Comparison of ENCODE assay signal across 14 cellular contexts in genomic region chr7:134933460-134934068, GRCh38. TPM values are rescaled to one million over a fixed set of nuclear protein-coding genes. Genes with fewer than 3 reads are reported as not detected.
DNase-seq lines count a peak whose midpoint lies in the region; ATAC-seq and TF ChIP-seq lines count a peak whose summit lies in the region.
"Had no signal": no experiment of that assay in that cellular context is flagged by ENCODE, and none has a peak within 500 bp of the region (broad histone marks: within the 10 kb centered on the region; RNA-seq: fewer than 3 reads in every experiment).

No MANE protein-coding gene starts in this region.

- no peaks in the 10 kb centered on the region for H4K20me1 ChIP-seq in OCI-LY1 (ENCODE audit: insufficient read depth, low read length)

- H3K4me1 ChIP-seq in OCI-LY1 (ENCODE audit: insufficient read depth, low read length, severe bottlenecking) (peaks cover 13% of the 10 kb centered on the region), esophagus (ENCODE audit: control insufficient read depth in 2 of 2, insufficient read depth in 2 of 2, low read length in 1 of 2) (no peaks in the 10 kb centered on the region)
- H3K4me1 ChIP-seq: body of pancreas had no signal

- H3K4me1 Mint-ChIP-seq in activated CD8-positive, alpha-beta memory T cell treated with anti-CD3 and anti-CD28 coated beads, Interleukin-2, amount 10 ng/mL, durations not matched to agents 7 days and 5 days: peaks cover 12% of the 10 kb centered on the region
- peaks cover 12% of the 10 kb centered on the region for H3K4me1 Mint-ChIP-seq in stimulated activated naive CD8-positive, alpha-beta T cell treated with anti-CD3 and anti-CD28 coated beads, Interleukin-15, amount 100 ng/mL, for 72 hours
- H3K4me1 Mint-ChIP-seq in glutamatergic neuron (ENCODE audit: low read depth, unreplicated experiment): peaks cover 7% of the 10 kb centered on the region

- H3K36me3 Mint-ChIP-seq in activated CD8-positive, alpha-beta memory T cell treated with anti-CD3 and anti-CD28 coated beads, Interleukin-2, amount 10 ng/mL, durations not matched to agents 7 days and 5 days: no peaks in the 10 kb centered on the region
- H3K36me3 Mint-ChIP-seq in glutamatergic neuron (ENCODE audit: unreplicated experiment): peaks cover 6% of the 10 kb centered on the region

- H3K4me3 ChIP-seq in OCI-LY1 (ENCODE audit: low read depth, low read length, poor library complexity, severe bottlenecking): peak overlapping the region; percentile 13
- no peak overlapping the region for H3K4me3 ChIP-seq in esophagus (ENCODE audit: low read depth in 1 of 2, low read length in 2 of 2)
- H3K4me3 ChIP-seq: body of pancreas, pancreas had no signal

- H3K4me3 Mint-ChIP-seq in activated CD8-positive, alpha-beta memory T cell treated with anti-CD3 and anti-CD28 coated beads, Interleukin-2, amount 10 ng/mL, durations not matched to agents 7 days and 5 days: peak overlapping the region; percentile 42
- H3K4me3 Mint-ChIP-seq in stimulated activated naive CD8-positive, alpha-beta T cell treated with anti-CD3 and anti-CD28 coated beads, Interleukin-15, amount 100 ng/mL, for 72 hours: peak overlapping the region; percentile 11 to 27
- no peak overlapping the region for H3K4me3 Mint-ChIP-seq in glutamatergic neuron (ENCODE audit: unreplicated experiment)

- H3F3A ChIP-seq in OCI-LY1 (ENCODE audit: insufficient read depth, low read length): no peaks in the 10 kb centered on the region

- H3K9ac ChIP-seq in OCI-LY1 (ENCODE audit: low read length): no peak overlapping the region

- H3K36me3 ChIP-seq in OCI-LY1 (ENCODE audit: insufficient read depth, low read length) (no peaks in the 10 kb centered on the region), esophagus (ENCODE audit: control insufficient read depth in 2 of 2, insufficient read depth in 2 of 2, low read length in 1 of 2) (peaks cover 0 to 5% of the 10 kb centered on the region in 2 donors)
- H3K36me3 ChIP-seq: pancreas had no signal

- H3K9me3 ChIP-seq in OCI-LY1 (ENCODE audit: low read length) (no peaks in the 10 kb centered on the region), esophagus (ENCODE audit: control insufficient read depth in 2 of 2, insufficient read depth in 1 of 2, low read depth in 1 of 2, low read length in 1 of 2) (no peaks in the 10 kb centered on the region)
- H3K9me3 ChIP-seq: body of pancreas, pancreas had no signal

- no peaks in the 10 kb centered on the region for H3K9me2 ChIP-seq in OCI-LY1 (ENCODE audit: low read depth, low read length)

- CTCF ChIA-PET in activated CD8-positive, alpha-beta memory T cell treated with anti-CD3 and anti-CD28 coated beads, Interleukin-2, amount 10 ng/mL, durations not matched to agents 7 days and 5 days (lab: Charles Lee): no interaction called here

- H3K4me2 ChIP-seq in OCI-LY1 (ENCODE audit: low read length): peak overlapping the region; percentile 46

- no peaks in the 10 kb centered on the region for H3K79me2 ChIP-seq in OCI-LY1 (ENCODE audit: insufficient read depth, low read length)

- TF ChIP-seq CTCF in OCI-LY1 (IDR thresholded peaks at IDR 0.05; ENCODE audit: low read length): no peak
- no peak for TF ChIP-seq CTCF in glutamatergic neuron (IDR thresholded peaks at IDR 0.05; ENCODE audit: partially characterized antibody, unreplicated experiment)

- H3K27ac Mint-ChIP-seq in activated CD8-positive, alpha-beta memory T cell treated with anti-CD3 and anti-CD28 coated beads, Interleukin-2, amount 10 ng/mL, durations not matched to agents 7 days and 5 days: no peak overlapping the region
- H3K27ac Mint-ChIP-seq in stimulated activated naive CD8-positive, alpha-beta T cell treated with anti-CD3 and anti-CD28 coated beads, Interleukin-15, amount 100 ng/mL, for 72 hours: peak overlapping the region in 1 of 2 donors; percentile 29
- no peak overlapping the region for H3K27ac Mint-ChIP-seq in glutamatergic neuron (ENCODE audit: unreplicated experiment)

- H3K27me3 ChIP-seq in OCI-LY1 (ENCODE audit: insufficient read depth, low read length) (0 out of 2 replicates have a peak, but pooled peaks cover 3% of the 10 kb centered on the region), esophagus (ENCODE audit: control insufficient read depth in 1 of 2, insufficient read depth in 2 of 2, low read length in 2 of 2) (no peaks in the 10 kb centered on the region)
- H3K27me3 ChIP-seq: body of pancreas, pancreas had no signal

- H3K27me3 Mint-ChIP-seq in activated CD8-positive, alpha-beta memory T cell treated with anti-CD3 and anti-CD28 coated beads, Interleukin-2, amount 10 ng/mL, durations not matched to agents 7 days and 5 days: peaks cover 4% of the 10 kb centered on the region
- H3K27me3 Mint-ChIP-seq in stimulated activated naive CD8-positive, alpha-beta T cell treated with anti-CD3 and anti-CD28 coated beads, Interleukin-15, amount 100 ng/mL, for 72 hours: no peaks in the 10 kb centered on the region
- no peaks in the 10 kb centered on the region for H3K27me3 Mint-ChIP-seq in glutamatergic neuron (ENCODE audit: unreplicated experiment)

- no peak for DNase-seq in activated CD8-positive, alpha-beta memory T cell treated with anti-CD3 and anti-CD28 coated beads, Interleukin-2, amount 10 ng/mL, durations not matched to agents 7 days and 5 days
- DNase-seq in activated CD8-positive, alpha-beta memory T cell treated with anti-CD3 and anti-CD28 coated beads, Interleukin-2, amount 50 U/mL, for 4 hours: no peak
- no peak for DNase-seq in stimulated activated naive CD8-positive, alpha-beta T cell treated with anti-CD3 and anti-CD28 coated beads, Interleukin-15, amount 100 ng/mL, for 72 hours
- DNase-seq in AG20443 (ENCODE audit: low spot score) (no peak), midbrain (lab: John Stamatoyannopoulos, UW) (no peak), glutamatergic neuron (no peak)
- DNase-seq: activated CD4-positive, alpha-beta T cell treated with anti-CD3 and anti-CD28 coated beads, Interleukin-2, amount 50 U/mL, for 4 hours; body of pancreas; GDM1; H7; pancreas; SHP77 treated with DMSO at 0.1 percent for 48 hours had no signal

- WGBS in esophagus, 2 donors: 74 to 80% methylated on average over 3 of the region's 3 CpGs

- ATAC-seq in activated CD8-positive, alpha-beta memory T cell treated with anti-CD3 and anti-CD28 coated beads, Interleukin-2, amount 10 ng/mL, durations not matched to agents 7 days and 5 days: no peak
- no peak for ATAC-seq in stimulated activated naive CD8-positive, alpha-beta T cell treated with anti-CD3 and anti-CD28 coated beads, Interleukin-15, amount 100 ng/mL, for 72 hours
- ATAC-seq: body of pancreas, pancreas had no signal

- 0 out of 2 replicates have a peak overlapping the region, but pooled peaks have one; percentile 29 for H2AFZ ChIP-seq in OCI-LY1 (ENCODE audit: low read length)

- H3K27ac ChIP-seq in OCI-LY1 (ENCODE audit: low read depth, low read length, poor library complexity, severe bottlenecking) (no peak overlapping the region), esophagus (ENCODE audit: low read depth in 2 of 2, low read length in 1 of 2) (peak overlapping the region; percentile 42 to 43)
- H3K27ac ChIP-seq: body of pancreas, pancreas had no signal

- no peaks in the 10 kb centered on the region for H3K9me3 Mint-ChIP-seq in activated CD8-positive, alpha-beta memory T cell treated with anti-CD3 and anti-CD28 coated beads, Interleukin-2, amount 10 ng/mL, durations not matched to agents 7 days and 5 days (ENCODE audit: low read depth)
- peaks cover 5 to 7% of the 10 kb centered on the region in 2 donors for H3K9me3 Mint-ChIP-seq in stimulated activated naive CD8-positive, alpha-beta T cell treated with anti-CD3 and anti-CD28 coated beads, Interleukin-15, amount 100 ng/mL, for 72 hours
- peaks cover 3% of the 10 kb centered on the region for H3K9me3 Mint-ChIP-seq in glutamatergic neuron (ENCODE audit: unreplicated experiment)

RNA-seq across cellular contexts. Expression of gene AGBL3, which starts 52.7 kb away (rescaled TPM):
- 1 to 10 TPM; 2.4 to 2.8 TPM for total RNA-seq in activated CD8-positive, alpha-beta memory T cell treated with anti-CD3 and anti-CD28 coated beads, Interleukin-2, amount 10 ng/mL, durations not matched to agents 7 days and 5 days
- polyA plus RNA-seq in esophagus: under 1 TPM; 0.55 to 0.62 TPM
- 2.3 TPM for total RNA-seq in glutamatergic neuron (ENCODE audit: unreplicated experiment)
